ENCODE assay signal across 35 cellular contexts in genomic region chr17:3295632-3296031, GRCh38.
"Had no signal": no experiment of that assay in that cellular context is flagged by ENCODE, and none has a peak within 500 bp of the region (broad histone marks: within the 10 kb centered on the region; RNA-seq: fewer than 3 reads in every experiment).

No MANE protein-coding gene starts in this region.

- H3K9me3 ChIP-seq: MG63 had no signal

- DNase-seq: Karpas-422, Kasumi-1, MG63, MM.1S, MV-4-11, NCI-H1048, NCI-H1092, NCI-H1092 treated with DMSO at 0.1 percent for 48 hours, NCI-H1105, NCI-H1105 treated with DMSO at 0.1 percent for 48 hours, NCI-H1417, NCI-H1417 treated with DMSO at 0.1 percent for 48 hours, NCI-H1436, NCI-H1436 treated with DMSO at 0.1 percent for 48 hours, NCI-H146, NCI-H1694, NCI-H1694 treated with DMSO at 0.1 percent for 48 hours, NCI-H187, NCI-H187 treated with DMSO at 0.1 percent for 48 hours, NCI-H1930, NCI-H2029, NCI-H2029 treated with DMSO at 0.1 percent for 48 hours, NCI-H2081, NCI-H2081 treated with DMSO at 0.1 percent for 48 hours, NCI-H2107, NCI-H2171, NCI-H2171 treated with DMSO at 0.1 percent for 48 hours, NCI-H2227 treated with DMSO at 0.1 percent for 48 hours, NCI-H226, NCI-H345, NCI-H446, NCI-H446 treated with DMSO at 0.1 percent for 48 hours, NCI-H510A, NCI-H510A treated with DMSO at 0.1 percent for 48 hours, NCI-H524 had no signal

- H3K4me3 ChIP-seq: MG63 had no signal
